9 cellular contexts compared by ENCODE assay signal in genomic region chr1:8941906-8942305, GRCh38. TPM values are rescaled to one million over a fixed set of nuclear protein-coding genes. Genes with fewer than 3 reads are reported as not detected.
A peak's percentile ranks its signal among the peaks of the same experiment; 100 is the strongest.
DNase-seq lines count a peak whose midpoint lies in the region; ATAC-seq, FAIRE-seq and TF ChIP-seq lines count a peak whose summit lies in the region.
"Had no signal": no experiment of that assay in that cellular context is flagged by ENCODE, and none has a peak within 500 bp of the region (broad histone marks: within the 10 kb centered on the region; RNA-seq: fewer than 3 reads in every experiment).

No MANE protein-coding gene starts in this region.

- no peak overlapping the region for H3K4ac ChIP-seq in IMR-90 (ENCODE audit: low read depth, low read length)

- H3K27me3 ChIP-seq in IMR-90 (ENCODE audit: control insufficient read depth, insufficient read depth, low read length) (no peaks in the 10 kb centered on the region), GM12878 (replicated peaks in 1 of 2; ENCODE audit: control insufficient read depth in 2 of 2, insufficient read depth in 2 of 2, low read length in 1 of 2) (peaks cover 0 to 2% of the 10 kb centered on the region in 2 experiments; a peak in 1 of 4 replicates)

- TF ChIP-seq RAD21 in IMR-90 (IDR thresholded peaks at IDR 0.05; ENCODE audit: low read length), result no peak
- TF ChIP-seq RAD21 in GM12878 (IDR thresholded peaks at IDR 0.05; ENCODE audit: insufficient read depth, low read depth, low read length), result no peak

- H4K8ac ChIP-seq in IMR-90 (ENCODE audit: low read depth in 2 of 2, low read length in 2 of 2), result no peak overlapping the region

- no peak for FAIRE-seq in GM12878 (lab: Jason Lieb, UNC)

- no peaks in the 10 kb centered on the region for H3K4me1 ChIP-seq in IMR-90 (ENCODE audit: control insufficient read depth, insufficient read depth, low read length)
- peaks cover 9% of the 10 kb centered on the region for H3K4me1 ChIP-seq in GM12878 (ENCODE audit: control insufficient read depth, insufficient read depth, low read length)

- H3K9me3 ChIP-seq in IMR-90 (ENCODE audit: control insufficient read depth, insufficient read depth, low read length) (peaks cover 5% of the 10 kb centered on the region), GM12878 (replicated peaks; ENCODE audit: control insufficient read depth, insufficient read depth, low read length) (no peaks in the 10 kb centered on the region; the same call in 2 of the 3 replicates)

- SMC1A ChIA-PET in GM12878 (lab: Charles Lee; ENCODE audit: uncharacterized antibody, unreplicated experiment), result no interaction called here

- H2AFZ ChIP-seq in IMR-90 (replicated peaks; ENCODE audit: low read length, poor library complexity) (no peak overlapping the region), GM12878 (ENCODE audit: control insufficient read depth, low read depth, low read length) (no peak overlapping the region)

- H2BK20ac ChIP-seq in IMR-90 (ENCODE audit: low read depth, low read length), result no peak overlapping the region

- TF ChIP-seq CTCF in AG10803 (conservative IDR thresholded peaks at IDR 0.05; ENCODE audit: low read length) (no peak), IMR-90 (conservative IDR thresholded peaks at IDR 0.05; ENCODE audit: low read depth, low read length) (no peak), GM12878 (IDR thresholded peaks at IDR 0.05 in 2 of 3, conservative IDR thresholded peaks at IDR 0.05 in 1 of 3; ENCODE audit: control insufficient read depth in 2 of 3, extremely low read depth in 1 of 3, insufficient read depth in 1 of 3, low read depth in 3 of 3, low read length in 3 of 3) (no peak)

- no peak overlapping the region for H2AK9ac ChIP-seq in IMR-90 (replicated peaks; ENCODE audit: low read depth, low read length, poor library complexity)

- dilution Hi-C loops in IMR-90 (cut with HindIII; ENCODE audit: low sequenced_read_pairs, unreplicated experiment), result no loop called here

- H2BK15ac ChIP-seq in IMR-90 (ENCODE audit: low read depth, low read length), result no peak overlapping the region

- H2BK5ac ChIP-seq in IMR-90 (ENCODE audit: low read depth, low read length, poor library complexity, severe bottlenecking), result no peak overlapping the region

- no peak overlapping the region for H2AK5ac ChIP-seq in IMR-90 (ENCODE audit: low read depth, low read length)

- DNase-seq in AG10803 (ENCODE audit: low read depth) (peak; percentile 71), IMR-90 (peak; percentile 91), GM12878 (ENCODE audit: low read depth, low spot score) (no peak), kidney tubule cell (ENCODE audit: low spot score) (peak; percentile 79), SKM-1 (lab: John Stamatoyannopoulos, UW; ENCODE audit: unreplicated experiment) (no peak)
- DNase-seq: DND-41 had no signal

- no peak overlapping the region for H3K4me2 ChIP-seq in IMR-90 (ENCODE audit: low read depth, low read length)
- no peak overlapping the region for H3K4me2 ChIP-seq in GM12878 (ENCODE audit: control insufficient read depth, insufficient read depth)

- no peak overlapping the region for H4K5ac ChIP-seq in IMR-90 (ENCODE audit: low read depth, low read length)

- 100% methylated on average over 1 of the region's 6 CpGs; no CpG with 5 or more reads in 1 of the 2 experiments for WGBS in IMR-90 (ENCODE audit: extremely low coverage in 2 of 2, insufficient read length in 1 of 2), 2 experiments
- WGBS in GM12878 (ENCODE audit: insufficient coverage, insufficient replicate concordance, low lambda C conversion rate, missing lambda C conversion rate), result 29% methylated on average over 6 of the region's 6 CpGs

- in situ Hi-C loops in IMR-90 (cut with MboI; ENCODE audit: low sequenced_read_pairs), result no loop called here
- in situ Hi-C loops in GM12878 (cut with MboI), result no loop called here

- no peaks in the 10 kb centered on the region for H3K79me1 ChIP-seq in IMR-90 (ENCODE audit: low read depth in 1 of 2, low read length in 2 of 2)

- TF ChIP-seq EP300 in GM12878 (IDR thresholded peaks at IDR 0.05; ENCODE audit: borderline replicate concordance in 1 of 2, control insufficient read depth in 1 of 2, low read depth in 2 of 2, low read length in 2 of 2), result no peak

- peak; percentile 97 for ATAC-seq in IMR-90 (ENCODE audit: low read depth)
- ATAC-seq in GM12878, result peak; percentile 61
- ATAC-seq in HG02759 (IDR thresholded peaks at IDR 0.05; ENCODE audit: unreplicated experiment), result no peak
- ATAC-seq in GM19467 (IDR thresholded peaks at IDR 0.05; ENCODE audit: unreplicated experiment), result no peak
- no peak for ATAC-seq in HG02798 (IDR thresholded peaks at IDR 0.05; ENCODE audit: poor library complexity, unreplicated experiment)

- no peaks in the 10 kb centered on the region for H3K79me2 ChIP-seq in GM12878 (ENCODE audit: control insufficient read depth, insufficient read depth, low read length)

- BruUV-seq in IMR-90 (replicated peaks; lab: Mats Ljungman, UMichigan) (no TSS peak), GM12878 (replicated peaks; lab: Mats Ljungman, UMichigan) (no TSS peak)

- H3K9ac ChIP-seq in IMR-90 (ENCODE audit: low read depth, low read length), result no peak overlapping the region
- H3K9ac ChIP-seq in GM12878 (ENCODE audit: control insufficient read depth, insufficient read depth, low read length), result no peak overlapping the region

- H3K27ac ChIP-seq in IMR-90 (ENCODE audit: insufficient read depth, low read length), result no peak overlapping the region
- no peak overlapping the region for H3K27ac ChIP-seq in GM12878 (ENCODE audit: control insufficient read depth, insufficient read depth)

- no peak for TF ChIP-seq POLR2A in IMR-90 (IDR thresholded peaks at IDR 0.05; ENCODE audit: low read depth, low read length)
- no peak for TF ChIP-seq POLR2A in GM12878 (IDR thresholded peaks at IDR 0.05; ENCODE audit: low read depth, low read length)

- H3K9me1 ChIP-seq in IMR-90 (ENCODE audit: insufficient read depth, low read length), result no peaks in the 10 kb centered on the region

- no peak overlapping the region for H3K14ac ChIP-seq in IMR-90 (replicated peaks; ENCODE audit: low read depth, low read length)

- H4K91ac ChIP-seq in IMR-90 (ENCODE audit: insufficient read depth, low read depth, low read length), result no peak overlapping the region

- no peak overlapping the region for H3K4me3 ChIP-seq in AG10803 (ENCODE audit: low read length)
- H3K4me3 ChIP-seq in IMR-90 (ENCODE audit: insufficient read depth, low read depth, low read length), result no peak overlapping the region
- H3K4me3 ChIP-seq in GM12878, result no peak overlapping the region

- H3K56ac ChIP-seq in IMR-90 (ENCODE audit: extremely low read depth, insufficient read depth, low read length), result no peak overlapping the region

- H3K36me3 ChIP-seq in IMR-90 (ENCODE audit: control insufficient read depth, insufficient read depth, low read length) (no peaks in the 10 kb centered on the region), GM12878 (ENCODE audit: control insufficient read depth in 2 of 2, insufficient read depth in 2 of 2, low read length in 1 of 2) (no peaks in the 10 kb centered on the region)

- no peak overlapping the region for H3K23ac ChIP-seq in IMR-90 (ENCODE audit: low read depth, low read length)

- RAD21 ChIA-PET in GM12878 (lab: Charles Lee; ENCODE audit: unreplicated experiment), result interaction anchor here (1.1 to 1.2 kb wide), 2 partner anchors 63 to 93 kb away, joined by 3 read pairs; no protein-coding TSS in a partner anchor

- POLR2A ChIA-PET in IMR-90 (lab: Charles Lee; ENCODE audit: unreplicated experiment), result no interaction called here
- POLR2A ChIA-PET in GM12878 (lab: Charles Lee), result no interaction called here

- CTCF ChIA-PET in IMR-90 (lab: Yijun Ruan, JAX) (interaction anchor here (0.8 kb wide), 1 partner anchor 24 kb away, joined by 5 read pairs; no protein-coding TSS in a partner anchor), GM12878 (lab: Yijun Ruan, JAX) (interaction anchor here (1.0 to 1.9 kb wide), 4 partner anchors 19 to 254 kb away, joined by 3 to 8 read pairs (median 4); no protein-coding TSS in a partner anchor)

- H2BK120ac ChIP-seq in IMR-90 (ENCODE audit: low read depth, low read length), result no peak overlapping the region

- H4K20me1 ChIP-seq in IMR-90 (ENCODE audit: insufficient read depth, low read length), result no peaks in the 10 kb centered on the region
- H4K20me1 ChIP-seq in GM12878 (ENCODE audit: control insufficient read depth, insufficient read depth), result no peaks in the 10 kb centered on the region

- no peak overlapping the region for H3K18ac ChIP-seq in IMR-90 (ENCODE audit: low read depth, low read length)

- intact Hi-C loops in IMR-90 (cut with micrococcal nuclease) (no loop called here), GM12878 (cut with micrococcal nuclease; ENCODE audit: unreplicated experiment) (no loop called here)

TF ChIP-seq in GM12878, 131 proteins besides CTCF, POLR2A, EP300 and RAD21:
- TF ChIP-seq IRF4 (IDR thresholded peaks at IDR 0.05; ENCODE audit: low read depth, low read length), result no peak
- TF ChIP-seq MEF2B (IDR thresholded peaks at IDR 0.05; ENCODE audit: partially characterized antibody, poor library complexity, severe bottlenecking), result no peak
- TF ChIP-seq TCF3 (IDR thresholded peaks at IDR 0.05; ENCODE audit: borderline replicate concordance, insufficient read depth, low read depth, low read length), result no peak
- no peak for TF ChIP-seq ASH2L (IDR thresholded peaks at IDR 0.05; ENCODE audit: borderline replicate concordance, low read depth)
- 0 out of 2 replicates have a peak, but pooled peaks have one; percentile 35 for TF ChIP-seq ATF7 (IDR thresholded peaks at IDR 0.05; ENCODE audit: low read depth)
- TF ChIP-seq ZNF384 (IDR thresholded peaks at IDR 0.05; ENCODE audit: borderline replicate concordance, low read depth, low read length), result no peak

RNA-seq across cellular contexts. Expression of gene CA6, which starts 3.8 kb away (rescaled TPM):
- total RNA-seq in IMR-90 (2012; rRNA removed) (not detected in 2 replicates), GM12878 (2014; rRNA removed) (not detected in 2 replicates), GM12878 (2014; rRNA removed; fragmentation: Illumina TruSeq; extraction: Trizol) (not detected in 2 replicates), GM12878 (2021) (not detected in 2 replicates)
- polyA plus RNA-seq in IMR-90 (2012; rRNA removed) (not detected in 2 replicates), GM12878 (2011; rRNA removed) (not detected in 2 replicates), GM12878 (2014; fragmentation: Illumina TruSeq; extraction: Trizol) (not detected in 2 replicates), GM12878 (2014; fragmentation: Nextera tagmentation; extraction: Ambion mirVana) (not detected), GM12878 (2014; rRNA removed) (not detected in 2 replicates), GM12878 (2016; fragmentation: Nextera tagmentation; extraction: Ambion mirVana) (not detected)
- not detected in 2 replicates for polyA plus RNA-seq in IMR-90 (2012; cell fraction: cytosol; rRNA removed)
- not detected in 2 replicates for polyA plus RNA-seq in IMR-90 (2012; cell fraction: nucleus; rRNA removed; ENCODE audit: low replicate concordance)
- not detected in 2 replicates for total RNA-seq in GM12878 (2013; cell fraction: nucleolus; rRNA removed)
- polyA plus RNA-seq in GM12878 (2011; ENCODE audit: low read depth), result not detected
- not detected in 2 replicates for polyA plus RNA-seq in GM12878 (2011; cell fraction: cytosol; rRNA removed)
- polyA plus RNA-seq in GM12878 (2011; cell fraction: nucleus; rRNA removed), result not detected in 2 replicates
- polyA plus RNA-seq in GM12878 (2012), result not detected in 2 replicates
- not detected in 2 replicates for polyA minus RNA-seq in GM12878 (2011; rRNA and poly(A)+ RNA removed)
- not detected in 2 replicates for polyA minus RNA-seq in GM12878 (2011; cell fraction: cytosol; rRNA and poly(A)+ RNA removed)
- not detected in 2 replicates for polyA minus RNA-seq in GM12878 (2011; cell fraction: nucleus; rRNA and poly(A)+ RNA removed)

Comparison
In these comparisons a context has a peak if more than half of its experiments do, and no peak if none do; other contexts are left out.
1. DNase-seq: peak in AG10803 (single experiment), IMR-90 (single experiment) and kidney tubule cell (single experiment); none in GM12878 (single experiment) and SKM-1 (single experiment).
2. ATAC-seq: peak in IMR-90 (single experiment) and GM12878 (single experiment); none in HG02759 (single experiment), GM19467 (single experiment) and HG02798 (single experiment).